In genomic region chr18:79755496-79756142, GRCh38 we compare ENCODE assay signal across 21 cellular contexts. TPM values are rescaled to one million over a fixed set of nuclear protein-coding genes. Genes with fewer than 3 reads are reported as not detected.
DNase-seq lines count a peak whose midpoint lies in the region; ATAC-seq and TF ChIP-seq lines count a peak whose summit lies in the region.
"Had no signal": no experiment of that assay in that cellular context is flagged by ENCODE, and none has a peak within 500 bp of the region (broad histone marks: within the 10 kb centered on the region; RNA-seq: fewer than 3 reads in every experiment).

No MANE protein-coding gene starts in this region.

- no peak overlapping the region for H3K4me3 Mint-ChIP-seq in CD14-positive monocyte
- no peak overlapping the region for H3K4me3 Mint-ChIP-seq in activated B cell treated with CpG ODN at 0.5 μM for 24 hours
- H3K4me3 Mint-ChIP-seq in neural progenitor cell: peak overlapping the region; percentile 12
- H3K4me3 Mint-ChIP-seq: HFFc6 had no signal

- H3K27me3 Mint-ChIP-seq in CD14-positive monocyte (ENCODE audit: low read depth in 3 of 3) (peaks cover 0 to 3% (median 0%) of the 10 kb centered on the region in 3 donors), activated B cell treated with CpG ODN at 0.5 μM for 24 hours (no peaks in the 10 kb centered on the region), neural progenitor cell (ENCODE audit: insufficient read depth, low read depth) (peaks cover 2% of the 10 kb centered on the region)

- H3K9me3 ChIP-seq in neural progenitor cell (ENCODE audit: low read depth): no peaks in the 10 kb centered on the region

- no peaks in the 10 kb centered on the region for H4K20me1 ChIP-seq in neural progenitor cell (ENCODE audit: low read depth)

- H3F3A ChIP-seq in neural progenitor cell (ENCODE audit: low read depth): no peaks in the 10 kb centered on the region

- POLR2A ChIA-PET in activated B cell treated with CpG ODN at 0.5 μM for 24 hours (lab: Charles Lee): no interaction called here

- H2AFZ ChIP-seq in neural progenitor cell (replicated peaks): no peak overlapping the region

- no peaks in the 10 kb centered on the region for H3K4me1 ChIP-seq in neural progenitor cell

- H3K27ac Mint-ChIP-seq in CD14-positive monocyte (peak overlapping the region in 1 of 7 donors; percentile 18), activated B cell treated with CpG ODN at 0.5 μM for 24 hours (no peak overlapping the region), neural progenitor cell (no peak overlapping the region)
- H3K27ac Mint-ChIP-seq: HFFc6 had no signal

- H3K4me1 Mint-ChIP-seq in CD14-positive monocyte (no peaks in the 10 kb centered on the region), activated B cell treated with CpG ODN at 0.5 μM for 24 hours (no peaks in the 10 kb centered on the region), neural progenitor cell (no peaks in the 10 kb centered on the region)

- H3K36me3 ChIP-seq in neural progenitor cell: no peaks in the 10 kb centered on the region

- H3K9ac ChIP-seq in neural progenitor cell: no peak overlapping the region

- H3K4me3 ChIP-seq in neural progenitor cell: no peak overlapping the region

- TF ChIP-seq CTCF in CD14-positive monocyte (IDR thresholded peaks at IDR 0.05): no peak
- no peak for TF ChIP-seq CTCF in activated B cell treated with CpG ODN at 0.5 μM for 24 hours (IDR thresholded peaks at IDR 0.05)
- no peak for TF ChIP-seq CTCF in neural progenitor cell (IDR thresholded peaks at IDR 0.05)

- DNase-seq in CD14-positive monocyte (ENCODE audit: low spot score) (peak; percentile 33), activated B cell treated with CpG ODN at 0.5 μM for 24 hours (peak; percentile 8), neural progenitor cell (ENCODE audit: low spot score) (no peak), glomerular visceral epithelial cell (ENCODE audit: extremely low spot score) (no peak), NCI-H774 (lab: John Stamatoyannopoulos, UW) (no peak), DMS53 treated with DMSO at 0.1 percent for 48 hours (lab: John Stamatoyannopoulos, UW; ENCODE audit: unreplicated experiment) (no peak)
- no peak for DNase-seq in stimulated activated naive CD8-positive, alpha-beta T cell treated with anti-CD3 and anti-CD28 coated beads, Interleukin-15, Interleukin-2, amounts not matched to agents 100 U/mL and 50 U/mL, for 24 hours
- DNase-seq: C1 segment of cervical spinal cord, DMS 273 treated with DMSO at 0.1 percent for 48 hours, EL, HFFc6, NCI-H1048, NCI-H1436 treated with DMSO at 0.1 percent for 48 hours, NCI-H2029 treated with DMSO at 0.1 percent for 48 hours, NCI-H2171 treated with DMSO at 0.1 percent for 48 hours, NCI-H446 treated with DMSO at 0.1 percent for 48 hours, NCI-H748 treated with DMSO at 0.1 percent for 48 hours had no signal

- intact Hi-C loops in CD14-positive monocyte (cut with micrococcal nuclease): no loop called here
- intact Hi-C loops in activated B cell treated with CpG ODN at 0.5 μM for 24 hours (cut with micrococcal nuclease): no loop called here

- no peak for ATAC-seq in activated B cell treated with CpG ODN at 0.5 μM for 24 hours (ENCODE audit: low read depth)
- peak; percentile 36 for ATAC-seq in stimulated activated naive CD8-positive, alpha-beta T cell treated with anti-CD3 and anti-CD28 coated beads, Interleukin-15, Interleukin-2, amounts not matched to agents 100 U/mL and 50 U/mL, for 24 hours

- peaks cover 35 to 43% of the 10 kb centered on the region in 2 donors for H3K36me3 Mint-ChIP-seq in CD14-positive monocyte
- H3K36me3 Mint-ChIP-seq in activated B cell treated with CpG ODN at 0.5 μM for 24 hours (ENCODE audit: low read depth): peaks cover 56% of the 10 kb centered on the region
- H3K36me3 Mint-ChIP-seq in neural progenitor cell: peaks cover 5% of the 10 kb centered on the region

- CTCF ChIA-PET in activated B cell treated with CpG ODN at 0.5 μM for 24 hours (lab: Charles Lee): no interaction called here

- no peak overlapping the region for H3K4me2 ChIP-seq in neural progenitor cell

- H3K79me2 ChIP-seq in neural progenitor cell (ENCODE audit: low read depth): no peaks in the 10 kb centered on the region

- H3K9me3 Mint-ChIP-seq in CD14-positive monocyte (peaks cover 16 to 40% (median 17%) of the 10 kb centered on the region in 7 donors), activated B cell treated with CpG ODN at 0.5 μM for 24 hours (peaks cover 14% of the 10 kb centered on the region), neural progenitor cell (peaks cover 10% of the 10 kb centered on the region)
- H3K9me3 Mint-ChIP-seq: HFFc6 had no signal

- no peaks in the 10 kb centered on the region for H3K27me3 ChIP-seq in neural progenitor cell

- no peak overlapping the region for H3K27ac ChIP-seq in neural progenitor cell
- H3K27ac ChIP-seq: RWPE1 had no signal

RNA-seq across cellular contexts. Expression of gene KCNG2, which starts 42.1 kb away (rescaled TPM):
- polyA plus RNA-seq in CD14-positive monocyte: not detected
- not detected in 2 replicates for total RNA-seq in activated B cell treated with CpG ODN at 0.5 μM for 24 hours
- 0.99 TPM in 1 of 2 replicates, not detected in the other for total RNA-seq in neural progenitor cell (ENCODE audit: low replicate concordance)
- total RNA-seq: A673, H4, HFFc6, MCF 10A had no signal

Comparison
In these comparisons a context has a peak if more than half of its experiments do, and no peak if none do; other contexts are left out.
1. DNase-seq: peak in CD14-positive monocyte (single experiment) and activated B cell treated with CpG ODN at 0.5 μM for 24 hours (single experiment); none in neural progenitor cell (single experiment), stimulated activated naive CD8-positive, alpha-beta T cell treated with anti-CD3 and anti-CD28 coated beads, Interleukin-15, Interleukin-2, amounts not matched to agents 100 U/mL and 50 U/mL, for 24 hours (single experiment), glomerular visceral epithelial cell (single experiment), NCI-H774 (single experiment) and DMS53 treated with DMSO at 0.1 percent for 48 hours (single experiment).